In genomic region chr14:69553221-69553620, GRCh38 we compare ENCODE assay signal across 22 cellular contexts. TPM values are rescaled to one million over a fixed set of nuclear protein-coding genes. Genes with fewer than 3 reads are reported as not detected.
DNase-seq lines count a peak whose midpoint lies in the region; ATAC-seq and TF ChIP-seq lines count a peak whose summit lies in the region.
"Had no signal": no experiment of that assay in that cellular context is flagged by ENCODE, and none has a peak within 500 bp of the region (broad histone marks: within the 10 kb centered on the region; RNA-seq: fewer than 3 reads in every experiment).

No MANE protein-coding gene starts in this region.

- H3K9me3 ChIP-seq in mucosa of descending colon, result no peaks in the 10 kb centered on the region

- DNase-seq in A172 (ENCODE audit: low spot score), result peak; percentile 10
- peak; percentile 31 for DNase-seq in GM04503 (ENCODE audit: low read depth)
- DNase-seq in SK-MEL-5 (ENCODE audit: low read depth, low spot score), result peak; percentile 28
- peak; percentile 12 for DNase-seq in fibroblast of the conjunctiva (ENCODE audit: low read depth)
- no peak for DNase-seq in GM20000 (ENCODE audit: low spot score)
- no peak for DNase-seq in ACHN
- no peak for DNase-seq in NCI-H82 (lab: John Stamatoyannopoulos, UW)
- no peak for DNase-seq in mucosa of descending colon
- DNase-seq: activated CD4-positive, alpha-beta T cell treated with anti-CD3 and anti-CD28 coated beads for 4 hours; DMS 273 treated with DMSO at 0.1 percent for 48 hours; KG1; NCI-H187; NCI-H526; nephron progenitor cell; right cardiac atrium; RPMI8226; stimulated activated CD4-positive, alpha-beta T cell treated with anti-CD3 and anti-CD28 coated beads, Interleukin-4, amount 100 ng/mL, for 4 hours had no signal

- no peaks in the 10 kb centered on the region for H3K36me3 ChIP-seq in mucosa of descending colon (ENCODE audit: low read depth)

- intact Hi-C loops in mucosa of descending colon (cut with DNase I, micrococcal nuclease), result no loop called here

- no peak for TF ChIP-seq CTCF in GM20000 (IDR thresholded peaks at IDR 0.05; ENCODE audit: extremely low read depth, missing control alignments)
- TF ChIP-seq CTCF in mucosa of descending colon (IDR thresholded peaks at IDR 0.05), result no peak

- in situ Hi-C loops in SK-MEL-5 (cut with HindIII; ENCODE audit: low pct_unique_long_range_greater_than_20kb, low sequenced_read_pairs), result no loop called here
- in situ Hi-C loops in ACHN (cut with HindIII; ENCODE audit: low pct_ligation_motif_present, low pct_unique_long_range_greater_than_20kb, low sequenced_read_pairs), result no loop called here

- no peak overlapping the region for H3K4me3 ChIP-seq in mucosa of descending colon
- H3K4me3 ChIP-seq: GM23338 had no signal

- no peak for ATAC-seq in mucosa of descending colon
- ATAC-seq: activated naive CD4-positive, alpha-beta T cell treated with anti-CD3 and anti-CD28 coated beads, Interleukin-2, amount 50 U/mL, for 72 hours; GM23338 had no signal

- H3K4me1 ChIP-seq in mucosa of descending colon (ENCODE audit: low read depth), result no peaks in the 10 kb centered on the region

RNA-seq across cellular contexts. Expression of gene CCDC177, which starts 21.4 kb away (rescaled TPM):
- not detected in 2 replicates for total RNA-seq in A172 (2014; rRNA removed; shearing (Covaris generic))
- total RNA-seq in SK-MEL-5 (2014; rRNA removed; shearing (Covaris generic)), result 0.05 and 0.16 TPM in 2 replicates
- 0.01 and 0.22 TPM in 2 replicates for polyA plus RNA-seq in SK-MEL-5 (2015; cell fraction: cytosol; rRNA removed)
- polyA plus RNA-seq in SK-MEL-5 (2015; cell fraction: nucleus; rRNA removed), result not detected in 2 replicates
- total RNA-seq in mucosa of descending colon, result not detected
- total RNA-seq: activated naive CD4-positive, alpha-beta T cell treated with anti-CD3 and anti-CD28 coated beads, Interleukin-2, amount 50 U/mL, for 72 hours; lung microvascular endothelial cell; right cardiac atrium; T-helper 2 cell treated with Interferon-gamma antibody and Interleukin-4, amounts not matched to agents 100 ng/mL and 5 ng/mL, for 36 hours had no signal
- polyA plus RNA-seq: right cardiac atrium, urinary bladder had no signal

RNA-seq across cellular contexts. Expression of gene SUSD6, which starts 58.2 kb away (rescaled TPM):
- 2.4 and 3.1 TPM in 2 replicates for total RNA-seq in A172 (2014; rRNA removed; shearing (Covaris generic))
- total RNA-seq in SK-MEL-5 (2014; rRNA removed; shearing (Covaris generic)), result 3.0 and 3.5 TPM in 2 replicates
- 8.5 and 10.1 TPM in 2 replicates for polyA plus RNA-seq in SK-MEL-5 (2015; cell fraction: cytosol; rRNA removed)
- 14.7 and 20.7 TPM in 2 replicates for polyA plus RNA-seq in SK-MEL-5 (2015; cell fraction: nucleus; rRNA removed)
- total RNA-seq in mucosa of descending colon, result 10 to 100 TPM; 56.3 to 98.3 (median 95.6) TPM

Comparison
In these comparisons a context has a peak if more than half of its experiments do, and no peak if none do; other contexts are left out.
1. DNase-seq: peak in A172 (single experiment), GM04503 (single experiment), SK-MEL-5 (single experiment) and fibroblast of the conjunctiva (single experiment); none in GM20000 (single experiment), ACHN (single experiment), NCI-H82 (single experiment) and mucosa of descending colon (0 of 3).
2. RNA of gene SUSD6, which starts 58.2 kb away (total RNA-seq): 56.3 to 98.3 TPM in mucosa of descending colon; 3.0 to 3.5 TPM in SK-MEL-5 and 2.4 to 3.1 TPM in A172; every median in the first group is over 10 times any median in the second.